Comparison of ENCODE assay signal across 1 cellular context in the genomic region with DNA sequence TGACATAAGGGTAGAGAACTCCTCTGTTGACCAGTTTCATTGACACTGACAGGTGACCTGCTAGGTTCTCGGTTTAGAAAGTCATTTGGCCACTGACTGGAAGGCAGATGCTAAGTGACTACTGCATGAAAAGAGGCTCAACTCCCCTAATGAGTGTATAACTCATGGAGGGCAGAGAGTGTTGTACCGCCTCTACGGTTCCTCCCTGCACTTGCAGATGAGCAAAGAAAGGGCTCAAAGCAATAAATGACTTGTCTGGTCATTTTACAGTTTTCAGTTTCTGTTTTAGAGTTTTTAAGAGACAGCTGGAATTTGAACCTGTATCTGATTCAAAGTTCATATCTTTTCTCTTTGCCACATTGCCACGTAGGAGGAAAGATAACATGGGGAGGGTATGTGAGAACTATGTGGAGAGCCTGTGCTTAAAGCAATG.
TF ChIP-seq lines count a peak whose summit lies in the region.

No MANE protein-coding gene starts in this region.

TF ChIP-seq in SK-N-SH, 30 proteins besides CTCF, POLR2A, EP300 and RAD21 (continued from another document):
- no peak for TF ChIP-seq ZBTB33 (IDR thresholded peaks at IDR 0.05; ENCODE audit: borderline replicate concordance, low read depth)
- TF ChIP-seq, protein P1, sequence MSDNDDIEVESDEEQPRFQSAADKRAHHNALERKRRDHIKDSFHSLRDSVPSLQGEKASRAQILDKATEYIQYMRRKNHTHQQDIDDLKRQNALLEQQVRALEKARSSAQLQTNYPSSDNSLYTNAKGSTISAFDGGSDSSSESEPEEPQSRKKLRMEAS (IDR thresholded peaks at IDR 0.05; ENCODE audit: low read depth), result no peak
- no peak for TF ChIP-seq FOSL2 (IDR thresholded peaks at IDR 0.05; ENCODE audit: borderline replicate concordance, low read depth)
- TF ChIP-seq GATA2 (CRISPR knock-in tag; IDR thresholded peaks at IDR 0.05), result no peak
- no peak for TF ChIP-seq RFX5 (IDR thresholded peaks at IDR 0.05; ENCODE audit: low read length)
